ENCODE assay signal across 12 cellular contexts in the genomic region with DNA sequence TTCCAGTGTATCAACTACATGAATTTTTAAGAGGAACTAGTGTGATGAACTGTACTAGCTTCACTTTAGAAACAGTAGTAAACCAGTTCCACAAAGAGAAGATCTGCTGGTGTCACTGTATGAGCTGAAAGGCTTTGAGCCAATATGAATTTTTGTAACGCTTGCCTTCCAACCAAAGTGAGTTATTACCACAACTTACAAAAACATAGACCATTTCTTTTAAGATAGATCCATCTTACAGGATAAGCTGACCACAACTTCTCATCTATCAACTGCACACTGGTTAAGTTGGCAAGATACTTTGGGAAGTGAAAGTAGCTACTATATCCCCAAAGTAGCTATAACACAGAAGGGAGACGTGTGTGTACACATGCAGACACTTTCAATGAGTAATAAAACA.
DNase-seq lines count a peak whose midpoint lies in the region; ATAC-seq and FAIRE-seq lines count a peak whose summit lies in the region.
"Had no signal": no experiment of that assay in that cellular context is flagged by ENCODE, and none has a peak within 500 bp of the region (broad histone marks: within the 10 kb centered on the region; RNA-seq: fewer than 3 reads in every experiment).

No MANE protein-coding gene starts in this region.

- DNase-seq in GDM1 (lab: John Stamatoyannopoulos, UW) = peak; percentile 49
- DNase-seq in RCC 7860 (ENCODE audit: low spot score) = peak; percentile 21
- peak; percentile 66 for DNase-seq in medulla oblongata (ENCODE audit: extremely low spot score)
- DNase-seq in NCI-H2171 (lab: John Stamatoyannopoulos, UW) = no peak
- DNase-seq in DMS79 (lab: John Stamatoyannopoulos, UW) = no peak
- no peak for DNase-seq in activated T-cell treated with anti-CD3 and anti-CD28 coated beads, Interleukin-2, amount 50 U/mL, for 48 hours
- no peak for DNase-seq in T-helper 1 cell
- DNase-seq: NCI-H1694 treated with DMSO at 0.1 percent for 48 hours; SJCRH30; stimulated activated CD4-positive, alpha-beta T cell treated with anti-CD3 and anti-CD28 coated beads, Interleukin-15, amount 100 ng/mL, for 24 hours; tibial artery had no signal

- FAIRE-seq in RCC 7860 (lab: Jason Lieb, UNC) = no peak

- peak; percentile 52 for ATAC-seq in HG03457 (IDR thresholded peaks at IDR 0.05; ENCODE audit: unreplicated experiment)

Comparison
In these comparisons a context has a peak if more than half of its experiments do, and no peak if none do; other contexts are left out.
1. DNase-seq: peak in GDM1 (single experiment), RCC 7860 (single experiment) and medulla oblongata (single experiment); none in NCI-H2171 (single experiment), DMS79 (single experiment), activated T-cell treated with anti-CD3 and anti-CD28 coated beads, Interleukin-2, amount 50 U/mL, for 48 hours (0 of 2) and T-helper 1 cell (0 of 5).